ENCODE assay signal across 12 cellular contexts in genomic region chr11:12900496-12900895, GRCh38.
DNase-seq lines count a peak whose midpoint lies in the region; ATAC-seq, FAIRE-seq and TF ChIP-seq lines count a peak whose summit lies in the region.
"Had no signal": no experiment of that assay in that cellular context is flagged by ENCODE, and none has a peak within 500 bp of the region (broad histone marks: within the 10 kb centered on the region; RNA-seq: fewer than 3 reads in every experiment).

No MANE protein-coding gene starts in this region.

- peaks cover 79% of the 10 kb centered on the region for H3K4me1 Mint-ChIP-seq in HFFc6 (ENCODE audit: low read depth)
- peaks cover 3% of the 10 kb centered on the region for H3K4me1 Mint-ChIP-seq in activated CD4-positive, alpha-beta memory T cell treated with anti-CD3 and anti-CD28 coated beads for 36 hours (ENCODE audit: low read depth)

- no peak for TF ChIP-seq CTCF in HFFc6 (IDR thresholded peaks at IDR 0.05)
- TF ChIP-seq CTCF in astrocyte of the cerebellum (IDR thresholded peaks at IDR 0.05; ENCODE audit: low read depth, low read length, missing control alignments), result no peak

- FAIRE-seq in small intestine (lab: Jason Lieb, UNC), result no peak

- ATAC-seq in left cardiac atrium, result peak; percentile 75 to 78

- 66 to 92% (median 87%) methylated on average over 2 of the region's 2 CpGs for WGBS in small intestine, 3 donors

- no peaks in the 10 kb centered on the region for H3K36me3 ChIP-seq in small intestine (ENCODE audit: control insufficient read depth in 2 of 2, insufficient read depth in 2 of 2, low read length in 2 of 2)

- POLR2A ChIA-PET in activated CD4-positive, alpha-beta memory T cell treated with anti-CD3 and anti-CD28 coated beads for 36 hours (lab: Charles Lee), result no interaction called here

- DNase-seq in HFFc6, result peak; percentile 98
- DNase-seq in astrocyte of the cerebellum (ENCODE audit: low read depth), result peak; percentile 60
- no peak for DNase-seq in left cardiac atrium
- peak; percentile 46 for DNase-seq in small intestine
- DNase-seq in activated CD4-positive, alpha-beta T cell treated with anti-CD3 and anti-CD28 coated beads, Interleukin-2, amount 50 U/mL, for 48 hours, result no peak
- DNase-seq in activated CD8-positive, alpha-beta memory T cell treated with anti-CD3 and anti-CD28 coated beads, Interleukin-2, amount 50 U/mL, for 4 hours, result no peak
- DNase-seq in activated CD4-positive, alpha-beta memory T cell treated with anti-CD3 and anti-CD28 coated beads for 36 hours, result no peak
- no peak for DNase-seq in NCI-H2107 treated with DMSO at 0.1 percent for 48 hours (lab: John Stamatoyannopoulos, UW; ENCODE audit: unreplicated experiment)
- DNase-seq: lower lobe of right lung, NCI-H1436, SIG-M5 had no signal

- CTCF ChIA-PET in activated CD4-positive, alpha-beta memory T cell treated with anti-CD3 and anti-CD28 coated beads for 36 hours (lab: Charles Lee), result interaction anchor here (0.6 to 3.1 kb wide), 4 partner anchors 11 to 1629 kb away, joined by 3 to 30 read pairs (median 3); no protein-coding TSS in a partner anchor

- no peaks in the 10 kb centered on the region for H3K9me3 ChIP-seq in small intestine (ENCODE audit: control insufficient read depth, low read depth)
- H3K9me3 ChIP-seq: lower lobe of right lung had no signal

- peak overlapping the region; percentile 61 for H3K4me3 Mint-ChIP-seq in HFFc6
- no peak overlapping the region for H3K4me3 Mint-ChIP-seq in activated CD4-positive, alpha-beta memory T cell treated with anti-CD3 and anti-CD28 coated beads for 36 hours
- H3K4me3 Mint-ChIP-seq: dendritic cell treated with granulocyte-macrophage colony-stimulating factor and Interleukin-4, amounts not matched to agents 40 ng/mL and 50 ng/mL, for 4 days had no signal

- H3K4me1 ChIP-seq in small intestine (ENCODE audit: control insufficient read depth in 2 of 2, insufficient read depth in 1 of 2, low read depth in 1 of 2, low read length in 1 of 2), result no peaks in the 10 kb centered on the region
- H3K4me1 ChIP-seq: lower lobe of right lung had no signal

- in situ Hi-C loops in astrocyte of the cerebellum (cut with HindIII; ENCODE audit: low sequenced_read_pairs), result no loop called here

- no peaks in the 10 kb centered on the region for H3K9me3 Mint-ChIP-seq in HFFc6
- H3K9me3 Mint-ChIP-seq in activated CD4-positive, alpha-beta memory T cell treated with anti-CD3 and anti-CD28 coated beads for 36 hours, result no peaks in the 10 kb centered on the region
- H3K9me3 Mint-ChIP-seq: dendritic cell treated with granulocyte-macrophage colony-stimulating factor and Interleukin-4, amounts not matched to agents 40 ng/mL and 50 ng/mL, for 4 days had no signal

- no peaks in the 10 kb centered on the region for H3K27me3 ChIP-seq in small intestine (ENCODE audit: control insufficient read depth in 2 of 2, insufficient read depth in 2 of 2, low read length in 2 of 2)

- peaks cover 66% of the 10 kb centered on the region for H3K36me3 Mint-ChIP-seq in HFFc6 (ENCODE audit: low read depth)
- H3K36me3 Mint-ChIP-seq in activated CD4-positive, alpha-beta memory T cell treated with anti-CD3 and anti-CD28 coated beads for 36 hours, result no peaks in the 10 kb centered on the region

- H3K27me3 Mint-ChIP-seq in HFFc6 (ENCODE audit: insufficient read depth), result peaks cover 10% of the 10 kb centered on the region
- H3K27me3 Mint-ChIP-seq in activated CD4-positive, alpha-beta memory T cell treated with anti-CD3 and anti-CD28 coated beads for 36 hours, result no peaks in the 10 kb centered on the region

- H3K27ac Mint-ChIP-seq in HFFc6, result peak overlapping the region; percentile 86
- no peak overlapping the region for H3K27ac Mint-ChIP-seq in activated CD4-positive, alpha-beta memory T cell treated with anti-CD3 and anti-CD28 coated beads for 36 hours
- H3K27ac Mint-ChIP-seq: dendritic cell treated with granulocyte-macrophage colony-stimulating factor and Interleukin-4, amounts not matched to agents 40 ng/mL and 50 ng/mL, for 4 days had no signal

- H3K27ac ChIP-seq in small intestine (ENCODE audit: low read depth in 1 of 2, low read length in 1 of 2), result no peak overlapping the region
- H3K27ac ChIP-seq: lower lobe of right lung had no signal

- intact Hi-C loops in left cardiac atrium (cut with DNase I), result no loop called here
- intact Hi-C loops in activated CD4-positive, alpha-beta memory T cell treated with anti-CD3 and anti-CD28 coated beads for 36 hours (cut with micrococcal nuclease), result no loop called here

- H3K4me3 ChIP-seq in astrocyte of the cerebellum (ENCODE audit: low read depth, low read length), result no peak overlapping the region
- no peak overlapping the region for H3K4me3 ChIP-seq in small intestine (ENCODE audit: low read depth in 1 of 2, low read length in 2 of 2)
- H3K4me3 ChIP-seq: lower lobe of right lung had no signal

Comparison
In these comparisons a context has a peak if more than half of its experiments do, and no peak if none do; other contexts are left out.
1. DNase-seq: peak in HFFc6 (single experiment), astrocyte of the cerebellum (single experiment) and small intestine (single experiment); none in left cardiac atrium (single experiment), activated CD4-positive, alpha-beta T cell treated with anti-CD3 and anti-CD28 coated beads, Interleukin-2, amount 50 U/mL, for 48 hours (0 of 2), activated CD8-positive, alpha-beta memory T cell treated with anti-CD3 and anti-CD28 coated beads, Interleukin-2, amount 50 U/mL, for 4 hours (single experiment), activated CD4-positive, alpha-beta memory T cell treated with anti-CD3 and anti-CD28 coated beads for 36 hours (single experiment) and NCI-H2107 treated with DMSO at 0.1 percent for 48 hours (single experiment).